ENCODE assay signal across 1 cellular context in the genomic region with DNA sequence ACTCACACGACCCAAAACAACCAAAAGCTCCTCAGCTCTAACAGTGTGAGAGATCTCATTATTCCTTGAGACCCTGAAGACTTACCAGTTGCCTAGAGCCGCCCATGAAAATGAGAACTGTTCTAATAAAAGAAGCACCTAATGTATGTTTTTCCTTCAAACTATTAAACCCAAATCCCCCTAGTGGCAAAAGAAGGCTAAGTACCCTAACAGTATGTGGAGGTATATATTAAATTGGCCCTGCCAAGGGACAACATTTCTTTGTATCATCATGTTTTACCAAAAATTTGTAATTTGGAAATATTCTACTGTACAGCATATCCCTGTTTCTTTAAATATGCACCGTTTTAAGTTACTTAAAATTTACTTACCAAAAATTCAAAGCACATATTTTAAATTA.
TF ChIP-seq lines count a peak whose summit lies in the region.

No MANE protein-coding gene starts in this region.

TF ChIP-seq in HEK293T, 16 proteins besides CTCF, POLR2A, EP300 and RAD21 (continued from another document):
- TF ChIP-seq LEF1 (IDR thresholded peaks at IDR 0.05; ENCODE audit: borderline replicate concordance) (no peak), NFRKB (IDR thresholded peaks at IDR 0.05) (no peak)
